Comparison of ENCODE assay signal across 11 cellular contexts in genomic region chr17:42436401-42436800, GRCh38. TPM values are rescaled to one million over a fixed set of nuclear protein-coding genes. Genes with fewer than 3 reads are reported as not detected.
DNase-seq lines count a peak whose midpoint lies in the region; ATAC-seq, FAIRE-seq and TF ChIP-seq lines count a peak whose summit lies in the region.
"Had no signal": no experiment of that assay in that cellular context is flagged by ENCODE, and none has a peak within 500 bp of the region (broad histone marks: within the 10 kb centered on the region; RNA-seq: fewer than 3 reads in every experiment).

No MANE protein-coding gene starts in this region.

- TF ChIP-seq POLR2A in H54 (IDR thresholded peaks at IDR 0.05; ENCODE audit: low read depth, low read length) (no peak), suprapubic skin (IDR thresholded peaks at IDR 0.05) (no peak)

- peak; percentile 62 for FAIRE-seq in H54 (lab: Jason Lieb, UNC)

- no peak for TF ChIP-seq EP300 in suprapubic skin (IDR thresholded peaks at IDR 0.05)

- H3K9me3 ChIP-seq in suprapubic skin: no peaks in the 10 kb centered on the region

- 51% methylated on average over 6 of the region's 6 CpGs for WGBS in suprapubic skin

- H3K27me3 ChIP-seq in suprapubic skin: no peaks in the 10 kb centered on the region

- H3K4me3 ChIP-seq in suprapubic skin: no peak overlapping the region
- H3K4me3 ChIP-seq: PC-9 had no signal

- no peaks in the 10 kb centered on the region for H3K36me3 ChIP-seq in suprapubic skin

- no peak for ATAC-seq in GM18870 (IDR thresholded peaks at IDR 0.05; ENCODE audit: unreplicated experiment)

- peaks cover 25% of the 10 kb centered on the region for H3K4me1 ChIP-seq in suprapubic skin

- H3K27ac ChIP-seq in suprapubic skin: peak overlapping the region; percentile 79
- H3K27ac ChIP-seq: PC-9 had no signal

- DNase-seq in H54 (ENCODE audit: insufficient read length, low spot score): no peak
- peak; percentile 85 for DNase-seq in brain pericyte (ENCODE audit: low read depth, low spot score)
- peak; percentile 85 for DNase-seq in iris pigment epithelial cell (ENCODE audit: low read depth)
- peak in 1 of 2 donors; percentile 76 for DNase-seq in suprapubic skin (ENCODE audit: low spot score in 2 of 2)
- DNase-seq in GF-D8 (lab: John Stamatoyannopoulos, UW): no peak
- DNase-seq in T-helper 1 cell: no peak
- DNase-seq in NCI-H526 (lab: John Stamatoyannopoulos, UW): no peak
- DNase-seq: activated CD8-positive, alpha-beta memory T cell treated with anti-CD3 and anti-CD28 coated beads, Interleukin-2, amount 50 U/mL, for 48 hours; PC-9; stimulated activated CD4-positive, alpha-beta T cell treated with anti-CD3 and anti-CD28 coated beads, Interleukin-4, amount 100 ng/mL, for 24 hours had no signal

- TF ChIP-seq CTCF in suprapubic skin (IDR thresholded peaks at IDR 0.05): no peak

RNA-seq across cellular contexts. Expression of gene CAVIN1, which starts 13.3 kb away (rescaled TPM):
- 100 to 1,000 TPM; 153 to 224 (median 182) TPM for total RNA-seq in suprapubic skin

RNA-seq across cellular contexts. Expression of gene ATP6V0A1, which starts 22.3 kb away (rescaled TPM):
- 100 to 1,000 TPM; 102 to 194 (median 142) TPM for total RNA-seq in suprapubic skin

RNA-seq across cellular contexts. Expression of gene STAT3, which starts 48.2 kb away (rescaled TPM):
- total RNA-seq in suprapubic skin: 100 to 1,000 TPM; 144 to 174 (median 152) TPM

Comparison
In these comparisons a context has a peak if more than half of its experiments do, and no peak if none do; other contexts are left out.
1. DNase-seq: peak in brain pericyte (single experiment) and iris pigment epithelial cell (single experiment); none in H54 (single experiment), GF-D8 (single experiment), T-helper 1 cell (0 of 5) and NCI-H526 (0 of 2).